Comparison of ENCODE assay signal across 22 cellular contexts in the genomic region with DNA sequence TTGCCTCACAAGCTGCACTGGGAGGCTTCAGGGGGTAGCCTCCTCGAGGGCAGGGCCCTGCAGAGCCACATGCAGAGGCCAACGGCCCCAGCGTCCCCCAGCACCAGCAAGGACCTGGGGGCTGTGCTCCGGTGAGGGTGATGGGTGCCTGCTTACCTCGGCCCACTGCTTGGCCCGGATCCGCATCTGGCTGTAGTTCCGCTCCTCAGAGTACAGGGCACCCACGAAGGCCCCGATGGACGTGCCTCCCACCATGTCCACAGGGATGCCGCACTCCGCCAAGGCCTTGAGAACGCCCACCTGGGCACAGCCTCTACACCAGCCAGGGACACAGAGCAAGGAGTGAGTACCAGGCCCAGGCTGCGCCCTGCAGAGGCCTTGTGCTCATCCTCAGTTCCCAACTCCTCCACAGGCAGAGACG. TPM values are rescaled to one million over a fixed set of nuclear protein-coding genes. Genes with fewer than 3 reads are reported as not detected.
DNase-seq lines count a peak whose midpoint lies in the region; ATAC-seq, FAIRE-seq and TF ChIP-seq lines count a peak whose summit lies in the region.
"Had no signal": no experiment of that assay in that cellular context is flagged by ENCODE, and none has a peak within 500 bp of the region (broad histone marks: within the 10 kb centered on the region; RNA-seq: fewer than 3 reads in every experiment).

No MANE protein-coding gene starts in this region.

- H3K9ac ChIP-seq in HepG2 (ENCODE audit: insufficient read depth, low read depth, low read length): no peak overlapping the region
- H3K9ac ChIP-seq: BLaER1, GM23248 had no signal

- no peaks in the 10 kb centered on the region for H3K79me2 ChIP-seq in HepG2 (ENCODE audit: insufficient read depth, low read length)

- CTCF ChIA-PET in HepG2 (lab: Yijun Ruan, JAX; ENCODE audit: low intra/inter-chr PET ratio, low total read pairs): no interaction called here

- TF ChIP-seq RAD21 in HepG2 (CRISPR knock-in tag; IDR thresholded peaks at IDR 0.05): no peak

- no peak for FAIRE-seq in HepG2 (lab: Jason Lieb, UNC)
- FAIRE-seq: HTR-8/SVneo had no signal

- no peak overlapping the region for H3K4me2 ChIP-seq in HepG2 (ENCODE audit: low read depth, low read length)
- H3K4me2 ChIP-seq: BLaER1 had no signal

- TF ChIP-seq EP300 in HepG2 (IDR thresholded peaks at IDR 0.05; ENCODE audit: low read depth in 2 of 2, low read length in 2 of 2) (no peak), HepG2 (CRISPR knock-in tag; IDR thresholded peaks at IDR 0.05; ENCODE audit: borderline replicate concordance) (no peak)

- no peak overlapping the region for H3K4me3 ChIP-seq in HepG2 (replicated peaks in 1 of 3; ENCODE audit: insufficient read depth in 1 of 3, low read depth in 2 of 3, low read length in 3 of 3)
- no peak overlapping the region for H3K4me3 ChIP-seq in right lobe of liver
- H3K4me3 ChIP-seq in left lung: no peak overlapping the region
- H3K4me3 ChIP-seq: BLaER1, GM23248, SJCRH30 had no signal

- in situ Hi-C loops in HepG2 (cut with HindIII; ENCODE audit: extremely low pct_ligation_motif_present, low pct_unique_long_range_greater_than_20kb): no loop called here

- POLR2A ChIA-PET in HepG2 (lab: Yijun Ruan, JAX): no interaction called here

- no peaks in the 10 kb centered on the region for H3K36me3 ChIP-seq in HepG2 (replicated peaks in 1 of 2; ENCODE audit: control insufficient read depth in 1 of 2, insufficient read depth in 2 of 2, low read length in 2 of 2)
- no peaks in the 10 kb centered on the region for H3K36me3 ChIP-seq in right lobe of liver
- no peaks in the 10 kb centered on the region for H3K36me3 ChIP-seq in left lung
- H3K36me3 ChIP-seq: BLaER1, SJCRH30 had no signal

- H3K27me3 ChIP-seq in HepG2 (ENCODE audit: control insufficient read depth in 1 of 2, insufficient read depth in 2 of 2, low read length in 2 of 2) (peaks cover 0 to 10% of the 10 kb centered on the region in 2 experiments; a peak in 3 of 5 replicates), right lobe of liver (no peaks in the 10 kb centered on the region), left lung (peaks cover 0 to 8% of the 10 kb centered on the region in 2 donors)

- no peak overlapping the region for H2AFZ ChIP-seq in HepG2 (ENCODE audit: low read length)
- H2AFZ ChIP-seq: GM23248 had no signal

- no peak for ATAC-seq in HepG2
- ATAC-seq in right lobe of liver: no peak
- no peak for ATAC-seq in left lung
- no peak for ATAC-seq in GM21360 (IDR thresholded peaks at IDR 0.05; ENCODE audit: unreplicated experiment)
- no peak for ATAC-seq in esophagus mucosa
- ATAC-seq: HCT116, PC-3 had no signal

- H3K9me3 ChIP-seq in HepG2 (ENCODE audit: low read length) (no peaks in the 10 kb centered on the region), right lobe of liver (no peaks in the 10 kb centered on the region), left lung (no peaks in the 10 kb centered on the region)
- H3K9me3 ChIP-seq: SJCRH30 had no signal

- WGBS in HepG2 (ENCODE audit: low lambda C conversion rate): 88% methylated on average over 12 of the region's 16 CpGs
- no CpG with 5 or more reads among the region's 16 CpGs for WGBS in right lobe of liver (ENCODE audit: insufficient coverage, low coverage, low lambda C conversion rate, missing lambda C conversion rate)

- no peak for DNase-seq in HepG2 (ENCODE audit: low spot score)
- DNase-seq in right lobe of liver: no peak
- DNase-seq in left lung: peak; percentile 20 to 64
- DNase-seq: CD4-positive, alpha-beta memory T cell; GF-D8; GM23248; Karpas-422; NCI-H1417 treated with DMSO at 0.1 percent for 48 hours; NCI-H187 treated with DMSO at 0.1 percent for 48 hours; NCI-H2227 treated with DMSO at 0.1 percent for 48 hours; NCI-H510A treated with DMSO at 0.1 percent for 48 hours; PC-3; RPMI8226; SJCRH30 had no signal

- H4K20me1 ChIP-seq in HepG2 (ENCODE audit: insufficient read depth, low read length): no peaks in the 10 kb centered on the region

- TF ChIP-seq POLR2A in HepG2 (IDR thresholded peaks at IDR 0.05; ENCODE audit: insufficient read depth in 1 of 2, low read depth in 2 of 2, low read length in 2 of 2): no peak
- TF ChIP-seq POLR2A in right lobe of liver (IDR thresholded peaks at IDR 0.05): no peak

- H3K27ac ChIP-seq in HepG2 (ENCODE audit: extremely low read length, insufficient read depth, low read length) (no peak overlapping the region), right lobe of liver (no peak overlapping the region), left lung (no peak overlapping the region)
- H3K27ac ChIP-seq: BLaER1, GM23248, SJCRH30 had no signal

- intact Hi-C loops in HepG2 (cut with micrococcal nuclease; ENCODE audit: unreplicated experiment) (no loop called here), right lobe of liver (cut with DNase I) (no loop called here), left lung (cut with DNase I) (no loop called here)

- H3K4me1 ChIP-seq in HepG2 (ENCODE audit: insufficient read depth, low read length): peaks cover 41% of the 10 kb centered on the region
- no peaks in the 10 kb centered on the region for H3K4me1 ChIP-seq in right lobe of liver
- no peaks in the 10 kb centered on the region for H3K4me1 ChIP-seq in left lung
- H3K4me1 ChIP-seq: SJCRH30 had no signal

- no peak for TF ChIP-seq CTCF in HepG2 (CRISPR knock-in tag; IDR thresholded peaks at IDR 0.05)
- TF ChIP-seq CTCF in right lobe of liver (IDR thresholded peaks at IDR 0.05): no peak
- no peak for TF ChIP-seq CTCF in left lung (IDR thresholded peaks at IDR 0.05)

- BruUV-seq in HepG2 (replicated peaks; lab: Mats Ljungman, UMichigan): no TSS peak

RNA-seq across cellular contexts. Expression of a gene that starts 8.0 kb away (rescaled TPM):
- total RNA-seq in HepG2 (2016; rRNA removed; fragmentation: Illumina TruSeq; extraction: Trizol) (38.3 and 44.3 TPM in 2 replicates), right lobe of liver (10 to 100 TPM; 15.6 to 55.4 (median 20.1) TPM), left lung (10 to 100 TPM; 29.5 to 31.4 TPM), esophagus mucosa (13.9 TPM)
- total RNA-seq in HepG2 (2016; cell fraction: cytosol; rRNA removed; fragmentation: Illumina TruSeq; extraction: Trizol; ENCODE audit: low read depth): 35.6 and 45.0 TPM in 2 replicates
- 31.9 and 43.2 TPM in 2 replicates for total RNA-seq in HepG2 (2016; cell fraction: insoluble cytoplasmic fraction; rRNA removed; fragmentation: Illumina TruSeq; extraction: Trizol)
- 88.7 and 95.2 TPM in 2 replicates for total RNA-seq in HepG2 (2016; cell fraction: membrane; rRNA removed; fragmentation: Illumina TruSeq; extraction: Trizol)
- 47.8 and 56.5 TPM in 2 replicates for total RNA-seq in HepG2 (2016; cell fraction: nucleus; rRNA removed; fragmentation: Illumina TruSeq; extraction: Trizol)
- 183 and 271 TPM in 2 replicates for polyA plus RNA-seq in HepG2 (2011; rRNA removed)
- 147 and 184 TPM in 2 replicates for polyA plus RNA-seq in HepG2 (2011; cell fraction: cytosol; rRNA removed)
- 1,153 and 1,227 TPM in 2 replicates for polyA plus RNA-seq in HepG2 (2011; cell fraction: nucleus; rRNA removed)
- 143 and 184 TPM in 2 replicates for polyA plus RNA-seq in HepG2 (2012)
- 80.1 and 97.0 TPM in 2 replicates for polyA plus RNA-seq in HepG2 (2016; cell fraction: cytosol; fragmentation: Illumina TruSeq; extraction: Trizol; ENCODE audit: low read depth)
- 62.3 and 80.0 TPM in 2 replicates for polyA plus RNA-seq in HepG2 (2016; cell fraction: insoluble cytoplasmic fraction; fragmentation: Illumina TruSeq; extraction: Trizol; ENCODE audit: low read depth)
- 159 and 160 TPM in 2 replicates for polyA plus RNA-seq in HepG2 (2016; cell fraction: membrane; fragmentation: Illumina TruSeq; extraction: Trizol; ENCODE audit: low read depth)
- 179 and 193 TPM in 2 replicates for polyA plus RNA-seq in HepG2 (2016; cell fraction: nucleus; fragmentation: Illumina TruSeq; extraction: Trizol; ENCODE audit: insufficient read depth, low read depth)
- 64.9 and 155 TPM in 2 replicates for polyA minus RNA-seq in HepG2 (2011; rRNA and poly(A)+ RNA removed; ENCODE audit: low replicate concordance)
- polyA minus RNA-seq in HepG2 (2011; cell fraction: cytosol; rRNA and poly(A)+ RNA removed): 76.5 and 105 TPM in 2 replicates
- 147 and 159 TPM in 2 replicates for polyA minus RNA-seq in HepG2 (2011; cell fraction: nucleus; rRNA and poly(A)+ RNA removed)

RNA-seq across cellular contexts. Expression of a gene that starts 26.0 kb away (rescaled TPM):
- 0.21 and 0.44 TPM in 2 replicates for total RNA-seq in HepG2 (2016; rRNA removed; fragmentation: Illumina TruSeq; extraction: Trizol)
- 0.09 and 0.20 TPM in 2 replicates for total RNA-seq in HepG2 (2016; cell fraction: cytosol; rRNA removed; fragmentation: Illumina TruSeq; extraction: Trizol; ENCODE audit: low read depth)
- 0.33 and 0.43 TPM in 2 replicates for total RNA-seq in HepG2 (2016; cell fraction: insoluble cytoplasmic fraction; rRNA removed; fragmentation: Illumina TruSeq; extraction: Trizol)
- total RNA-seq in HepG2 (2016; cell fraction: membrane; rRNA removed; fragmentation: Illumina TruSeq; extraction: Trizol): 0.21 and 0.37 TPM in 2 replicates
- 0.28 and 0.34 TPM in 2 replicates for total RNA-seq in HepG2 (2016; cell fraction: nucleus; rRNA removed; fragmentation: Illumina TruSeq; extraction: Trizol)
- 0.26 and 0.38 TPM in 2 replicates for polyA plus RNA-seq in HepG2 (2011; rRNA removed)
- polyA plus RNA-seq in HepG2 (2011; cell fraction: cytosol; rRNA removed): 0.21 and 0.30 TPM in 2 replicates
- 3.0 and 3.2 TPM in 2 replicates for polyA plus RNA-seq in HepG2 (2011; cell fraction: nucleus; rRNA removed)
- 0.35 and 0.44 TPM in 2 replicates for polyA plus RNA-seq in HepG2 (2012)
- polyA plus RNA-seq in HepG2 (2016; cell fraction: cytosol; fragmentation: Illumina TruSeq; extraction: Trizol; ENCODE audit: low read depth): 0.05 and 0.14 TPM in 2 replicates
- 0.25 TPM in 1 of 2 replicates, not detected in the other for polyA plus RNA-seq in HepG2 (2016; cell fraction: insoluble cytoplasmic fraction; fragmentation: Illumina TruSeq; extraction: Trizol; ENCODE audit: low read depth)
- polyA plus RNA-seq in HepG2 (2016; cell fraction: membrane; fragmentation: Illumina TruSeq; extraction: Trizol; ENCODE audit: low read depth): 0.08 and 0.15 TPM in 2 replicates
- polyA plus RNA-seq in HepG2 (2016; cell fraction: nucleus; fragmentation: Illumina TruSeq; extraction: Trizol; ENCODE audit: insufficient read depth, low read depth): 0.79 and 0.97 TPM in 2 replicates
- 0.26 TPM in 1 of 2 replicates, not detected in the other for polyA minus RNA-seq in HepG2 (2011; rRNA and poly(A)+ RNA removed; ENCODE audit: low replicate concordance)
- polyA minus RNA-seq in HepG2 (2011; cell fraction: cytosol; rRNA and poly(A)+ RNA removed): not detected in 2 replicates
- polyA minus RNA-seq in HepG2 (2011; cell fraction: nucleus; rRNA and poly(A)+ RNA removed): 0.26 and 0.37 TPM in 2 replicates
- total RNA-seq in right lobe of liver: 10 to 100 TPM in 2 of 6 experiments, 1 to 10 TPM in 4; 3.3 to 11.5 (median 7.5) TPM
- under 1 TPM in 1 of 2 donors, not detected in 1; 0.15 TPM for total RNA-seq in left lung
- not detected for total RNA-seq in esophagus mucosa
- total RNA-seq: A673; CD4-positive, alpha-beta memory T cell; GM23248; MCF 10A; PC-3; SJCRH30 had no signal
- polyA plus RNA-seq: CD4-positive, alpha-beta memory T cell; GM23248; IgD-negative memory B cell had no signal

RNA-seq across cellular contexts. Expression of a gene that starts 44.0 kb away (rescaled TPM):
- total RNA-seq in HepG2 (2016; rRNA removed; fragmentation: Illumina TruSeq; extraction: Trizol) (0.63 and 1.2 TPM in 2 replicates), right lobe of liver (1 to 10 TPM; 4.7 to 8.0 (median 5.7) TPM), left lung (1 to 10 TPM; 6.1 to 8.7 TPM), esophagus mucosa (5.5 TPM)
- 0.81 and 1.1 TPM in 2 replicates for total RNA-seq in HepG2 (2016; cell fraction: cytosol; rRNA removed; fragmentation: Illumina TruSeq; extraction: Trizol; ENCODE audit: low read depth)
- total RNA-seq in HepG2 (2016; cell fraction: insoluble cytoplasmic fraction; rRNA removed; fragmentation: Illumina TruSeq; extraction: Trizol): 0.82 and 1.9 TPM in 2 replicates
- 0.46 and 1.00 TPM in 2 replicates for total RNA-seq in HepG2 (2016; cell fraction: membrane; rRNA removed; fragmentation: Illumina TruSeq; extraction: Trizol)
- 1.6 and 2.0 TPM in 2 replicates for total RNA-seq in HepG2 (2016; cell fraction: nucleus; rRNA removed; fragmentation: Illumina TruSeq; extraction: Trizol)
- polyA plus RNA-seq in HepG2 (2011; rRNA removed): 0.78 and 2.1 TPM in 2 replicates
- polyA plus RNA-seq in HepG2 (2011; cell fraction: cytosol; rRNA removed): 0.53 and 1.0 TPM in 2 replicates
- polyA plus RNA-seq in HepG2 (2011; cell fraction: nucleus; rRNA removed): 17.1 and 17.5 TPM in 2 replicates
- 0.76 and 1.0 TPM in 2 replicates for polyA plus RNA-seq in HepG2 (2012)
- polyA plus RNA-seq in HepG2 (2016; cell fraction: cytosol; fragmentation: Illumina TruSeq; extraction: Trizol; ENCODE audit: low read depth): 0.60 and 0.67 TPM in 2 replicates
- 0.39 and 0.46 TPM in 2 replicates for polyA plus RNA-seq in HepG2 (2016; cell fraction: insoluble cytoplasmic fraction; fragmentation: Illumina TruSeq; extraction: Trizol; ENCODE audit: low read depth)
- 0.44 and 0.56 TPM in 2 replicates for polyA plus RNA-seq in HepG2 (2016; cell fraction: membrane; fragmentation: Illumina TruSeq; extraction: Trizol; ENCODE audit: low read depth)
- 3.7 and 3.8 TPM in 2 replicates for polyA plus RNA-seq in HepG2 (2016; cell fraction: nucleus; fragmentation: Illumina TruSeq; extraction: Trizol; ENCODE audit: insufficient read depth, low read depth)
- 0.44 and 0.61 TPM in 2 replicates for polyA minus RNA-seq in HepG2 (2011; rRNA and poly(A)+ RNA removed; ENCODE audit: low replicate concordance)
- 0.44 TPM in 1 of 2 replicates, not detected in the other for polyA minus RNA-seq in HepG2 (2011; cell fraction: cytosol; rRNA and poly(A)+ RNA removed)
- polyA minus RNA-seq in HepG2 (2011; cell fraction: nucleus; rRNA and poly(A)+ RNA removed): 1.8 and 3.4 TPM in 2 replicates
- total RNA-seq: SJCRH30 had no signal

RNA-seq across cellular contexts. Expression of a gene that starts 44.2 kb away (rescaled TPM):
- total RNA-seq in HepG2 (2016; rRNA removed; fragmentation: Illumina TruSeq; extraction: Trizol) (1.3 and 2.7 TPM in 2 replicates), right lobe of liver (10 to 100 TPM in 3 of 6 experiments, 1 to 10 TPM in 3; 3.3 to 14.4 (median 10.6) TPM), left lung (10 to 100 TPM; 13.7 to 21.8 TPM), esophagus mucosa (8.1 TPM)
- total RNA-seq in HepG2 (2016; cell fraction: cytosol; rRNA removed; fragmentation: Illumina TruSeq; extraction: Trizol; ENCODE audit: low read depth): 1.1 and 1.7 TPM in 2 replicates
- 1.3 and 3.1 TPM in 2 replicates for total RNA-seq in HepG2 (2016; cell fraction: insoluble cytoplasmic fraction; rRNA removed; fragmentation: Illumina TruSeq; extraction: Trizol)
- 1.6 and 2.4 TPM in 2 replicates for total RNA-seq in HepG2 (2016; cell fraction: membrane; rRNA removed; fragmentation: Illumina TruSeq; extraction: Trizol)
- total RNA-seq in HepG2 (2016; cell fraction: nucleus; rRNA removed; fragmentation: Illumina TruSeq; extraction: Trizol): 3.0 and 3.1 TPM in 2 replicates
- 4.8 and 9.1 TPM in 2 replicates for polyA plus RNA-seq in HepG2 (2011; rRNA removed)
- polyA plus RNA-seq in HepG2 (2011; cell fraction: cytosol; rRNA removed): 1.6 and 3.2 TPM in 2 replicates
- 82.5 and 82.6 TPM in 2 replicates for polyA plus RNA-seq in HepG2 (2011; cell fraction: nucleus; rRNA removed)
- 4.7 and 9.6 TPM in 2 replicates for polyA plus RNA-seq in HepG2 (2012)
- polyA plus RNA-seq in HepG2 (2016; cell fraction: cytosol; fragmentation: Illumina TruSeq; extraction: Trizol; ENCODE audit: low read depth): 3.8 and 4.6 TPM in 2 replicates
- 2.3 and 2.8 TPM in 2 replicates for polyA plus RNA-seq in HepG2 (2016; cell fraction: insoluble cytoplasmic fraction; fragmentation: Illumina TruSeq; extraction: Trizol; ENCODE audit: low read depth)
- polyA plus RNA-seq in HepG2 (2016; cell fraction: membrane; fragmentation: Illumina TruSeq; extraction: Trizol; ENCODE audit: low read depth): 5.3 and 6.7 TPM in 2 replicates
- 8.9 and 9.7 TPM in 2 replicates for polyA plus RNA-seq in HepG2 (2016; cell fraction: nucleus; fragmentation: Illumina TruSeq; extraction: Trizol; ENCODE audit: insufficient read depth, low read depth)
- polyA minus RNA-seq in HepG2 (2011; rRNA and poly(A)+ RNA removed; ENCODE audit: low replicate concordance): 3.4 and 4.2 TPM in 2 replicates
- 0.62 and 2.6 TPM in 2 replicates for polyA minus RNA-seq in HepG2 (2011; cell fraction: cytosol; rRNA and poly(A)+ RNA removed)
- polyA minus RNA-seq in HepG2 (2011; cell fraction: nucleus; rRNA and poly(A)+ RNA removed): 6.6 and 9.0 TPM in 2 replicates

Comparison
In these comparisons a context has a peak if more than half of its experiments do, and no peak if none do; other contexts are left out.
1. DNase-seq: peak in left lung (2 of 2); none in HepG2 (single experiment) and right lobe of liver (0 of 3).